Comparison of ENCODE assay signal across 17 cellular contexts in the genomic region with DNA sequence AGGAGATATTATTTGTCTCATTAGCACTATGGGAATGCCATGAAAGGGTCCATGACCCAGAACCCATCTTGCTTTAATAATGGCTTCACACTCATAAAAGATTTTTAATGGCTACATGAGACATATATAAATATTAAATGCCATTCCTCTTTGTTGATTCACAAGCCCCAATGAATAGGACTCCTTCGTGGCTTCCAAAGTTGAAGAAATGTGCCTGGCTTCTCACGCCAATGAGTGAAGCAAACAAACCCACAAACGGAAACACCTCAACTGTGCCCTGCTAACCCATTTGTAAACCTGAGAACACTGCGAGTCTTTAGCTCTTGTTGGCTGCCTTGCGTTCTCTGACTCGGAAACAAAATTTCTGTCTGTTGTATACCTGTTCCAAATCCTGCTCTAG.
A peak's percentile ranks its signal among the peaks of the same experiment; 100 is the strongest.
DNase-seq lines count a peak whose midpoint lies in the region; ATAC-seq and TF ChIP-seq lines count a peak whose summit lies in the region.
"Had no signal": no experiment of that assay in that cellular context is flagged by ENCODE, and none has a peak within 500 bp of the region (broad histone marks: within the 10 kb centered on the region; RNA-seq: fewer than 3 reads in every experiment).

No MANE protein-coding gene starts in this region.

- no peak overlapping the region for H3K4me2 ChIP-seq in osteoblast (ENCODE audit: insufficient read depth, low read length)
- H3K4me2 ChIP-seq: A549, BLaER1 had no signal

- H4K20me1 ChIP-seq in osteoblast (ENCODE audit: insufficient read depth, low read length): no peaks in the 10 kb centered on the region
- H4K20me1 ChIP-seq: BLaER1 had no signal

- ATAC-seq in mucosa of descending colon: no peak
- no peak for ATAC-seq in right cardiac atrium
- ATAC-seq: A549, HCT116, HepG2 had no signal

- TF ChIP-seq CTCF in astrocyte of the spinal cord (IDR thresholded peaks at IDR 0.05; ENCODE audit: low read depth, low read length) (no peak), mucosa of descending colon (IDR thresholded peaks at IDR 0.05) (no peak), adrenal gland (IDR thresholded peaks at IDR 0.05) (no peak), osteoblast (IDR thresholded peaks at IDR 0.05; ENCODE audit: extremely low read depth, low read depth, low read length) (no peak)

- 80 to 84% (median 82%) methylated on average over 6 of the region's 6 CpGs for WGBS in adrenal gland, 4 donors
- 86% methylated on average over 6 of the region's 6 CpGs for WGBS in right cardiac atrium

- H3K79me2 ChIP-seq in osteoblast (ENCODE audit: insufficient read depth, low read length): no peaks in the 10 kb centered on the region

- in situ Hi-C loops in astrocyte of the spinal cord (cut with HindIII; ENCODE audit: low sequenced_read_pairs): no loop called here

- peak; percentile 64 for DNase-seq in Daoy (ENCODE audit: low read depth)
- peak; percentile 25 for DNase-seq in ELR (ENCODE audit: low read depth)
- peak; percentile 42 for DNase-seq in MG63
- DNase-seq in astrocyte of the spinal cord (ENCODE audit: low read depth, low spot score): peak; percentile 47
- DNase-seq in mucosa of descending colon: no peak
- DNase-seq in adrenal gland: no peak
- no peak for DNase-seq in right cardiac atrium
- no peak for DNase-seq in osteoblast (ENCODE audit: insufficient read length, low spot score, missing footprints)
- DNase-seq: AML-193; Caco-2; CD8-positive, alpha-beta memory T cell; DMS53; GDM1 had no signal

- H3K4me3 ChIP-seq in MG63: no peak overlapping the region
- H3K4me3 ChIP-seq in astrocyte of the spinal cord (ENCODE audit: low read depth, low read length): no peak overlapping the region
- no peak overlapping the region for H3K4me3 ChIP-seq in mucosa of descending colon
- no peak overlapping the region for H3K4me3 ChIP-seq in adrenal gland
- H3K4me3 ChIP-seq in right cardiac atrium (ENCODE audit: low read length): no peak overlapping the region
- H3K4me3 ChIP-seq in osteoblast (ENCODE audit: insufficient read depth, low read length): no peak overlapping the region
- H3K4me3 ChIP-seq: A549, BLaER1 had no signal

- H3K9me3 ChIP-seq in MG63: no peaks in the 10 kb centered on the region
- no peaks in the 10 kb centered on the region for H3K9me3 ChIP-seq in mucosa of descending colon
- H3K9me3 ChIP-seq in adrenal gland (replicated peaks in 1 of 3): no peaks in the 10 kb centered on the region
- no peaks in the 10 kb centered on the region for H3K9me3 ChIP-seq in right cardiac atrium (ENCODE audit: control insufficient read depth, low read length)
- no peaks in the 10 kb centered on the region for H3K9me3 ChIP-seq in osteoblast (ENCODE audit: low read depth, low read length)
- H3K9me3 ChIP-seq: A549, BLaER1, Caco-2 had no signal

- H2AFZ ChIP-seq in osteoblast (ENCODE audit: low read length): no peak overlapping the region

- H3K36me3 ChIP-seq in MG63 (no peaks in the 10 kb centered on the region), mucosa of descending colon (ENCODE audit: low read depth) (no peaks in the 10 kb centered on the region), adrenal gland (replicated peaks in 1 of 2) (no peaks in the 10 kb centered on the region), osteoblast (ENCODE audit: insufficient read depth, low read length) (no peaks in the 10 kb centered on the region)
- H3K36me3 ChIP-seq: BLaER1 had no signal

- H3K27ac ChIP-seq in adrenal gland (no peak overlapping the region), right cardiac atrium (ENCODE audit: low read length) (no peak overlapping the region), osteoblast (ENCODE audit: low read depth, low read length) (no peak overlapping the region)
- H3K27ac ChIP-seq: A549, BLaER1 had no signal

- intact Hi-C loops in mucosa of descending colon (cut with DNase I, micrococcal nuclease) (no loop called here), adrenal gland (cut with DNase I) (loop anchor here in 1 of 2 donors (5.0 to 10.0 kb wide), 2 partner anchors 640 to 812 kb away; no protein-coding TSS in a partner anchor), right cardiac atrium (cut with DNase I) (loop anchor here in 3 of 4 donors (5.0 to 10.0 kb wide), 4 partner anchors 640 to 812 kb away; no protein-coding TSS in a partner anchor)

- H3K4me1 ChIP-seq in mucosa of descending colon (ENCODE audit: low read depth) (no peaks in the 10 kb centered on the region), adrenal gland (replicated peaks in 1 of 2) (peaks cover 0 to 4% of the 10 kb centered on the region in 2 donors), right cardiac atrium (ENCODE audit: control insufficient read depth, insufficient read depth, low read length) (no peaks in the 10 kb centered on the region), osteoblast (ENCODE audit: insufficient read depth, low read length) (peaks cover 3% of the 10 kb centered on the region)

- H3K27me3 ChIP-seq in MG63: no peaks in the 10 kb centered on the region
- no peaks in the 10 kb centered on the region for H3K27me3 ChIP-seq in adrenal gland
- H3K27me3 ChIP-seq in right cardiac atrium (ENCODE audit: control insufficient read depth, insufficient read depth): no peaks in the 10 kb centered on the region
- no peaks in the 10 kb centered on the region for H3K27me3 ChIP-seq in osteoblast (ENCODE audit: insufficient read depth, low read length)
- H3K27me3 ChIP-seq: BLaER1 had no signal

- TF ChIP-seq POLR2A in adrenal gland (IDR thresholded peaks at IDR 0.05): no peak

Comparison
In these comparisons a context has a peak if more than half of its experiments do, and no peak if none do; other contexts are left out.
1. DNase-seq: peak in Daoy (single experiment), ELR (single experiment), MG63 (single experiment) and astrocyte of the spinal cord (single experiment); none in mucosa of descending colon (0 of 3), adrenal gland (0 of 7), right cardiac atrium (0 of 3) and osteoblast (single experiment).
2. intact Hi-C loops: an anchor here in right cardiac atrium (5.0 to 10.0 kb wide); none called in mucosa of descending colon.